14 cellular contexts compared by ENCODE assay signal in genomic region chr10:22760025-22760424, GRCh38.
A peak's percentile ranks its signal among the peaks of the same experiment; 100 is the strongest.
DNase-seq lines count a peak whose midpoint lies in the region; ATAC-seq and FAIRE-seq lines count a peak whose summit lies in the region.
"Had no signal": no experiment of that assay in that cellular context is flagged by ENCODE, and none has a peak within 500 bp of the region (broad histone marks: within the 10 kb centered on the region; RNA-seq: fewer than 3 reads in every experiment).

No MANE protein-coding gene starts in this region.

- FAIRE-seq in RCC 7860 (lab: Jason Lieb, UNC) (peak; percentile 89), colon (lab: Jason Lieb, UNC) (peak; percentile 24)
- FAIRE-seq: A204.1, D721Med, H1, HTR-8/SVneo had no signal

- no peaks in the 10 kb centered on the region for H3K27me3 ChIP-seq in layer of hippocampus (ENCODE audit: control insufficient read depth, insufficient read depth, low read length)

- DNase-seq in RCC 7860 (ENCODE audit: low spot score) = peak; percentile 75
- no peak for DNase-seq in substantia nigra (lab: John Stamatoyannopoulos, UW)
- DNase-seq in SKM-1 treated with dmso at 0.1 percent for 144 hours (lab: John Stamatoyannopoulos, UW; ENCODE audit: unreplicated experiment) = no peak
- no peak for DNase-seq in NK-92 treated with Interleukin-12 subunit alpha and Interleukin-12 subunit beta, amount 100 ng/mL, for 24 hours (lab: John Stamatoyannopoulos, UW)
- DNase-seq: C1 segment of cervical spinal cord; CD4-positive, alpha-beta T cell; DMS153 had no signal

- ATAC-seq in HG03565 (IDR thresholded peaks at IDR 0.05; ENCODE audit: unreplicated experiment) = no peak

- H3K27ac ChIP-seq in layer of hippocampus (ENCODE audit: low read depth, low read length) (peak overlapping the region; percentile 68), substantia nigra (ENCODE audit: low read depth, low read length, poor library complexity, severe bottlenecking) (peak overlapping the region; percentile 96)
